In the genomic region with DNA sequence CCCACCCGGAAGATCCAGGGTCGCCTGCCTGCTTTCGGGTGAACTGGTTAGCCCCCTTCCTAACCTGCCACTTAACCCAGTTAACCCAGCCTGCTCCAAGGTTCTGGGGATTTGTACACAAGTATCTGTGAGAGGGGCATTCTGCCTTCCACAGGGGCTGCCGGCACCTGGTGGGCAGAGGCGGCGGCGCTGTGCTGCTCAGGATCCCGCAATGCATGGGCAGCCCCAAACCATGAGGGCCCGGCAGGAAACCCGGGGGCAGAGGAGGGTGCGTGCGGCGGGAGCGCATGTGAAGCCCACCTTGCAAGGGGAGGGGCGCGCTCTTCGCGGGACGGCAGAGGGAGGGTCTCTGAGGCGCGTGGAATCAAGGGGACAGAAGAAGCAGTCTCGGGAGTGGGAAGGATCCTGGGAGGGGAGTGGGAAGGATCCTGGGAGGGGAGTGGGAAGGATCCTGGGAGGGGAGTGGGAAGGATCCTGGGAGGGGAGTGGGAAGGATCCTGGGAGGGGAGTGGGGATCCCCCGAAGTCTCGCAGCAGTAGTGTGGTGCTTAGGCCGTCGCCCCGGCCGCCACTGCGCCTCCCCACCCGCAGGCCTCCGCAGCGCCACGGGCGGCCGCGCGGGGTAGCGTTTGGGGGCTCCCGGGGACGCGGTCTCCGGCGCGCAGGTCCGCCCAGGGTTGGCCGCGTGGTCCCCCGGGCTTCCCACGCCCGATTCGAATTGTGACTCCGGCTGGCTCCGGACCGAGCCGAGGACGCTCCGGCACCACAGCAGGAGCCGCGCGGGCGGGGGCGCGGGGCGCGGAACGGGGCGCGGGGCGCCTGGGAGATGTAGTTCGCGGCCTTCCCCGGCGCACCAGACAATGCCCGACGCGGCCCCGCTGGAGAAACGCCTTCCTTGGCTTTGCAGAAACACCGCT, we compare ENCODE assay signal across 7 cellular contexts. TPM values are rescaled to one million over a fixed set of nuclear protein-coding genes. Genes with fewer than 3 reads are reported as not detected.
A peak's percentile ranks its signal among the peaks of the same experiment; 100 is the strongest.
DNase-seq lines count a peak whose midpoint lies in the region; ATAC-seq and TF ChIP-seq lines count a peak whose summit lies in the region.

No MANE protein-coding gene starts in this region.

- H3K9me3 ChIP-seq in Panc1 (ENCODE audit: control insufficient read depth, insufficient read depth, low read depth, low read length) (no peaks in the 10 kb centered on the region), neuronal stem cell (replicated peaks in 1 of 2; ENCODE audit: control insufficient read depth in 2 of 2, insufficient read depth in 1 of 2, low read depth in 1 of 2, low read length in 2 of 2) (peaks cover 7 to 12% of the 10 kb centered on the region in 2 donors)

- ATAC-seq in GM18505 (IDR thresholded peaks at IDR 0.05; ENCODE audit: unreplicated experiment) (peak; percentile 61), HG03520 (IDR thresholded peaks at IDR 0.05; ENCODE audit: unreplicated experiment) (peak; percentile 64), Panc1 (peak; percentile 81)

- peak overlapping the region; percentile 30 for H2BK12ac ChIP-seq in neuronal stem cell (ENCODE audit: low read length)

- H2BK15ac ChIP-seq in neuronal stem cell (ENCODE audit: low read length) = no peak overlapping the region

- CTCF ChIA-PET in Panc1 (lab: Charles Lee) = no interaction called here

- peak; percentile 78; the same call in 1 of the 2 replicates for TF ChIP-seq CTCF in Panc1 (IDR thresholded peaks at IDR 0.05)

- no peak overlapping the region for H2BK120ac ChIP-seq in neuronal stem cell (ENCODE audit: low read depth, low read length)

- peak overlapping the region; percentile 92 for H3K9ac ChIP-seq in neuronal stem cell (ENCODE audit: low read depth, low read length, poor library complexity)

- H3K18ac ChIP-seq in neuronal stem cell (ENCODE audit: low read length) = peak overlapping the region; percentile 98

- POLR2A ChIA-PET in Panc1 (lab: Charles Lee) = no interaction called here

- intact Hi-C loops in Panc1 (cut with micrococcal nuclease; ENCODE audit: unreplicated experiment) = no loop called here

- in situ Hi-C loops in Panc1 (cut with HindIII; ENCODE audit: low pct_unique_long_range_greater_than_20kb, low sequenced_read_pairs) = no loop called here

- H3K27me3 ChIP-seq in Panc1 (ENCODE audit: control insufficient read depth, insufficient read depth, low read length) = no peaks in the 10 kb centered on the region
- H3K27me3 ChIP-seq in neuronal stem cell (ENCODE audit: control insufficient read depth in 3 of 3, insufficient read depth in 3 of 3, low read depth in 1 of 3, low read length in 3 of 3) = peaks cover 4 to 35% (median 21%) of the 10 kb centered on the region in 3 experiments

- H3K36me3 ChIP-seq in Panc1 (ENCODE audit: control insufficient read depth, insufficient read depth, low read length) (no peaks in the 10 kb centered on the region), neuronal stem cell (replicated peaks in 1 of 2; ENCODE audit: control insufficient read depth in 2 of 2, insufficient read depth in 2 of 2, low read length in 2 of 2) (no peaks in the 10 kb centered on the region)

- TF ChIP-seq POLR2A in GM18505 (IDR thresholded peaks at IDR 0.05; ENCODE audit: borderline replicate concordance, extremely low read depth, insufficient read depth, insufficient read length) = no peak

- peak overlapping the region; percentile 29 to 37 for H3K4me3 ChIP-seq in Panc1 (ENCODE audit: low read depth in 2 of 2, low read length in 2 of 2)
- H3K4me3 ChIP-seq in neuronal stem cell (ENCODE audit: low read length in 2 of 2) = peak overlapping the region; percentile 13 to 88

- peak overlapping the region; percentile 98 for H3K14ac ChIP-seq in neuronal stem cell (ENCODE audit: low read length)

- H3K4me1 ChIP-seq in Panc1 (ENCODE audit: control insufficient read depth, insufficient read depth, low read length) (peaks cover 6% of the 10 kb centered on the region), neuronal stem cell (ENCODE audit: control insufficient read depth in 2 of 2, insufficient read depth in 1 of 2, low read depth in 1 of 2, low read length in 2 of 2) (peaks cover 7 to 19% of the 10 kb centered on the region in 2 donors)

- peak overlapping the region; percentile 7; the same call in 1 of the 2 replicates for H3K27ac ChIP-seq in Panc1 (ENCODE audit: low read length)
- no peak overlapping the region for H3K27ac ChIP-seq in neuronal stem cell (replicated peaks; ENCODE audit: low read length)
- peak overlapping the region; percentile 35 for H3K27ac ChIP-seq in substantia nigra (ENCODE audit: low read depth, low read length, poor library complexity, severe bottlenecking)

- H2AK5ac ChIP-seq in neuronal stem cell (ENCODE audit: low read depth, low read length) = peak overlapping the region; percentile 93

- no peak overlapping the region for H4K91ac ChIP-seq in neuronal stem cell (ENCODE audit: low read depth, low read length, poor library complexity)

- H3K4ac ChIP-seq in neuronal stem cell (ENCODE audit: low read length) = peak overlapping the region; percentile 66

- H2BK5ac ChIP-seq in neuronal stem cell (ENCODE audit: low read length) = no peak overlapping the region

- peak overlapping the region; percentile 87 for H3K4me2 ChIP-seq in neuronal stem cell (ENCODE audit: insufficient read depth, low read length, poor library complexity, severe bottlenecking)

- H4K8ac ChIP-seq in neuronal stem cell (ENCODE audit: low read depth, low read length) = peak overlapping the region; percentile 95

- peak overlapping the region; percentile 89 for H2AFZ ChIP-seq in neuronal stem cell (ENCODE audit: low read length)

- BruUV-seq in Panc1 (replicated peaks; lab: Mats Ljungman, UMichigan) = no TSS peak

- DNase-seq in Panc1 (ENCODE audit: low read depth, low spot score) (no peak), globus pallidus (ENCODE audit: low spot score) (peak; percentile 69), neuronal stem cell (ENCODE audit: low spot score) (peak; percentile 61), substantia nigra (lab: John Stamatoyannopoulos, UW) (peak in 42 of 49 donors; percentile 20 to 85 (median 64))
- DNase-seq in activated naive CD4-positive, alpha-beta T cell treated with Interleukin-2 at 50 U/mL for 16 hours = peak; percentile 73

- no CpG with 5 or more reads among the region's 79 CpGs for WGBS in neuronal stem cell (ENCODE audit: extremely low coverage in 2 of 2, insufficient read length in 2 of 2, insufficient replicate concordance in 1 of 2), 2 donors

- H3K23ac ChIP-seq in neuronal stem cell (ENCODE audit: low read depth, low read length, poor library complexity) = peak overlapping the region; percentile 80

- H3K79me1 ChIP-seq in neuronal stem cell (ENCODE audit: low read depth, low read length) = peaks cover 2% of the 10 kb centered on the region

RNA-seq across cellular contexts. Expression of a gene that starts 4.9 kb away (rescaled TPM):
- 105 TPM for total RNA-seq in Panc1 (2021; ENCODE audit: unreplicated experiment)
- polyA plus RNA-seq in Panc1 (2012; ENCODE audit: insufficient read length) = 102 TPM
- 199 TPM for polyA plus RNA-seq in neuronal stem cell (2013, experiment 1 of 2)
- polyA plus RNA-seq in neuronal stem cell (2013, experiment 2 of 2) = 194 TPM

RNA-seq across cellular contexts. Expression of a gene that starts 16.4 kb away (rescaled TPM):
- 2.9 TPM for total RNA-seq in Panc1 (2021; ENCODE audit: unreplicated experiment)
- 0.62 TPM for polyA plus RNA-seq in Panc1 (2012; ENCODE audit: insufficient read length)
- polyA plus RNA-seq in neuronal stem cell (2013, experiment 1 of 2) = 0.21 TPM
- 0.21 TPM for polyA plus RNA-seq in neuronal stem cell (2013, experiment 2 of 2)

RNA-seq across cellular contexts. Expression of a gene that starts 59.9 kb away (rescaled TPM):
- total RNA-seq in Panc1 (2021; ENCODE audit: unreplicated experiment) = 280 TPM
- 1,001 TPM for polyA plus RNA-seq in Panc1 (2012; ENCODE audit: insufficient read length)
- polyA plus RNA-seq in neuronal stem cell (2013, experiment 1 of 2) = 16.9 TPM
- 15.2 TPM for polyA plus RNA-seq in neuronal stem cell (2013, experiment 2 of 2)
